ENCODE assay signal across 3 cellular contexts in the genomic region with DNA sequence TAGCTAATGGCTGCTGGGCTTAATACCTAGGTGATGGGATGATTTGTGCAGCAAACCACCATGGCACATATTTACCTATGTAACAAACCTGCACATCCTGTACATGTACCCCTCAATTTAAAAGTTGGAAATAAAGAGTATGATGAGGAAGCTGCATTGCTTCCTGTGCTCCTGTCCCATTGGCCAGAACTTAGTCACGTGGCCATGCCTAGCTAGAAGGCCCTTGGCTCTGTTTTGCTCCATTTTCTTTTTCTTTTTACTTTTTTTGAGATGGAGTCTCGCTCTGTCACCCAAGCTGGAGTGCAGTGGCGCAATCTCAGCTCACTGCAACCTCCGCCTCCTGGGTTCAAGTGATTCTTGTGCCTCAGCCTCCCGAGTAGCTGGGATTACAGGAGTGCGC.
A peak's percentile ranks its signal among the peaks of the same experiment; 100 is the strongest.
TF ChIP-seq lines count a peak whose summit lies in the region.

No MANE protein-coding gene starts in this region.

TF ChIP-seq in A549, 52 proteins besides CTCF, POLR2A, EP300 and RAD21:
- TF ChIP-seq USF2 (IDR thresholded peaks at IDR 0.05), result peak; percentile 47
TF ChIP-seq in A549: peak in this region for 1; not testable (repeated sequence) for 51.

TF ChIP-seq in Ishikawa, 13 proteins besides CTCF, POLR2A, EP300 and RAD21:
- TF ChIP-seq, protein P1, sequence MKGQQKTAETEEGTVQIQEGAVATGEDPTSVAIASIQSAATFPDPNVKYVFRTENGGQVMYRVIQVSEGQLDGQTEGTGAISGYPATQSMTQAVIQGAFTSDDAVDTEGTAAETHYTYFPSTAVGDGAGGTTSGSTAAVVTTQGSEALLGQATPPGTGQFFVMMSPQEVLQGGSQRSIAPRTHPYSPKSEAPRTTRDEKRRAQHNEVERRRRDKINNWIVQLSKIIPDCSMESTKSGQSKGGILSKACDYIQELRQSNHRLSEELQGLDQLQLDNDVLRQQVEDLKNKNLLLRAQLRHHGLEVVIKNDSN (IDR thresholded peaks at IDR 0.05), result peak; percentile 42; the same call in 1 of the 2 replicates
TF ChIP-seq in Ishikawa: peak in this region for 1; not testable (repeated sequence) for 12.

TF ChIP-seq in K562, 482 proteins besides CTCF, POLR2A, EP300 and RAD21:
- peak; percentile 72; the same call in 1 of the 2 replicates for TF ChIP-seq RAD51 (IDR thresholded peaks at IDR 0.05; ENCODE audit: borderline replicate concordance, low read depth)
- TF ChIP-seq USF2 (CRISPR knock-in tag; IDR thresholded peaks at IDR 0.05), result peak; percentile 76
- TF ChIP-seq, protein P1 (CRISPR knock-in tag; IDR thresholded peaks at IDR 0.05), result peak; percentile 78
- TF ChIP-seq CBFA2T2 (conservative IDR thresholded peaks at IDR 0.05), result 0 out of 2 replicates have a peak, but pooled peaks have one; percentile 13
